In genomic region chr19:13165091-13165997, GRCh38 we compare ENCODE assay signal across 8 cellular contexts. TPM values are rescaled to one million over a fixed set of nuclear protein-coding genes. Genes with fewer than 3 reads are reported as not detected.
A peak's percentile ranks its signal among the peaks of the same experiment; 100 is the strongest.
DNase-seq lines count a peak whose midpoint lies in the region; ATAC-seq, FAIRE-seq and TF ChIP-seq lines count a peak whose summit lies in the region.

No MANE protein-coding gene starts in this region.

- no peaks in the 10 kb centered on the region for H3K9me3 ChIP-seq in HAP-1
- no peaks in the 10 kb centered on the region for H3K9me3 ChIP-seq in right cardiac atrium (ENCODE audit: control insufficient read depth, low read length)
- no peaks in the 10 kb centered on the region for H3K9me3 ChIP-seq in small intestine (ENCODE audit: control insufficient read depth, low read depth)

- H3K4me1 ChIP-seq in HAP-1 (peaks cover 50% of the 10 kb centered on the region), right cardiac atrium (ENCODE audit: control insufficient read depth, insufficient read depth, low read length) (peaks cover 11% of the 10 kb centered on the region), small intestine (ENCODE audit: control insufficient read depth in 2 of 2, insufficient read depth in 1 of 2, low read depth in 1 of 2, low read length in 1 of 2) (peaks cover 0 to 18% of the 10 kb centered on the region in 2 donors)

- DNase-seq in HAP-1 (ENCODE audit: low spot score in 2 of 2) (peak in 1 of 2 experiments; percentile 29), T1000 (lab: John Stamatoyannopoulos, UW) (peak; percentile 34), right cardiac atrium (peak in 1 of 3 donors; percentile 50), small intestine (no peak), lower leg skin (ENCODE audit: low spot score in 2 of 2) (no peak), Ammon's horn (ENCODE audit: low spot score) (no peak)

- ATAC-seq in right cardiac atrium (no peak), HG03460 (IDR thresholded peaks at IDR 0.05; ENCODE audit: unreplicated experiment) (no peak), GM18870 (IDR thresholded peaks at IDR 0.05; ENCODE audit: unreplicated experiment) (no peak)

- H3K27ac ChIP-seq in right cardiac atrium (ENCODE audit: low read length) (peak overlapping the region; percentile 94), small intestine (ENCODE audit: low read depth in 1 of 2, low read length in 1 of 2) (peak overlapping the region; percentile 85 to 99)

- no peak for TF ChIP-seq CTCF in lower leg skin (IDR thresholded peaks at IDR 0.05)

- H3K27me3 ChIP-seq in HAP-1 (ENCODE audit: low read depth) (no peaks in the 10 kb centered on the region), right cardiac atrium (ENCODE audit: control insufficient read depth, insufficient read depth) (no peaks in the 10 kb centered on the region), small intestine (ENCODE audit: control insufficient read depth in 2 of 2, insufficient read depth in 2 of 2, low read length in 2 of 2) (no peaks in the 10 kb centered on the region)

- WGBS in right cardiac atrium = 74% methylated on average over 20 of the region's 20 CpGs
- 67 to 76% (median 75%) methylated on average over 18 to 20 of the region's 20 CpGs for WGBS in small intestine, 3 donors
- WGBS in lower leg skin, 2 donors = 75 to 76% methylated on average over 20 of the region's 20 CpGs

- H3K36me3 ChIP-seq in HAP-1 (replicated peaks) (no peaks in the 10 kb centered on the region), small intestine (ENCODE audit: control insufficient read depth in 2 of 2, insufficient read depth in 2 of 2, low read length in 2 of 2) (no peaks in the 10 kb centered on the region)

- TF ChIP-seq POLR2A in lower leg skin (IDR thresholded peaks at IDR 0.05) = no peak

- FAIRE-seq in small intestine (lab: Jason Lieb, UNC) = no peak

- H3K4me3 ChIP-seq in HAP-1 (peak overlapping the region; percentile 27; the same call in 1 of the 2 replicates), right cardiac atrium (ENCODE audit: low read length) (no peak overlapping the region), small intestine (ENCODE audit: low read depth in 1 of 2, low read length in 2 of 2) (no peak overlapping the region), lower leg skin (ENCODE audit: low read depth, poor library complexity, severe bottlenecking) (no peak overlapping the region)

- in situ Hi-C loops in HAP-1 (cut with MboI; ENCODE audit: low sequenced_read_pairs) = loop anchor here (25.0 kb wide), 1 partner anchor 847 kb away; the partner anchor contains the start of gene RFX1

- intact Hi-C loops in right cardiac atrium (cut with DNase I) (no loop called here), lower leg skin (cut with DNase I; ENCODE audit: low total_unique reads) (no loop called here)

RNA-seq across cellular contexts. Expression of gene IER2, which starts 15.1 kb away (rescaled TPM):
- total RNA-seq in right cardiac atrium = 10 to 100 TPM; 22.2 to 53.5 (median 29.2) TPM
- polyA plus RNA-seq in right cardiac atrium = 62.9 TPM
- 100 to 1,000 TPM in 1 of 3 donors, 10 to 100 TPM in 2; 67.5 to 130 (median 82.1) TPM for polyA plus RNA-seq in small intestine
- 100 to 1,000 TPM; 118 to 146 (median 130) TPM for total RNA-seq in lower leg skin

RNA-seq across cellular contexts. Expression of gene STX10, which starts 15.2 kb away (rescaled TPM):
- total RNA-seq in right cardiac atrium = 10 to 100 TPM; 30.8 to 39.8 (median 37.2) TPM
- 47.7 TPM for polyA plus RNA-seq in right cardiac atrium
- 100 to 1,000 TPM; 123 to 162 (median 153) TPM for polyA plus RNA-seq in small intestine
- 100 to 1,000 TPM in 1 of 4 donors, 10 to 100 TPM in 3; 67.8 to 110 (median 78.0) TPM for total RNA-seq in lower leg skin

RNA-seq across cellular contexts. Expression of gene NACC1, which starts 47.3 kb away (rescaled TPM):
- 10 to 100 TPM; 27.6 to 44.2 (median 40.2) TPM for total RNA-seq in right cardiac atrium
- polyA plus RNA-seq in right cardiac atrium = 40.2 TPM
- 10 to 100 TPM in 2 of 3 donors, 1 to 10 TPM in 1; 7.6 to 51.6 (median 14.3) TPM for polyA plus RNA-seq in small intestine
- total RNA-seq in lower leg skin = 10 to 100 TPM; 21.4 to 46.1 (median 39.8) TPM

RNA-seq across cellular contexts. Expression of gene TRMT1, which starts 48.8 kb away (rescaled TPM):
- 10 to 100 TPM; 14.8 to 22.2 (median 17.5) TPM for total RNA-seq in right cardiac atrium
- polyA plus RNA-seq in right cardiac atrium = 19.9 TPM
- 10 to 100 TPM; 18.6 to 37.5 (median 26.8) TPM for polyA plus RNA-seq in small intestine
- total RNA-seq in lower leg skin = 10 to 100 TPM; 17.7 to 60.4 (median 32.7) TPM
